Comparison of ENCODE assay signal across 1 cellular context in genomic region chr13:82636119-82636518, GRCh38.
TF ChIP-seq lines count a peak whose summit lies in the region.

No MANE protein-coding gene starts in this region.

TF ChIP-seq in WTC11, 78 proteins besides CTCF, POLR2A, EP300 and RAD21 (continued from another document):
- no peak for TF ChIP-seq E2F4 (CRISPR knock-in tag; IDR thresholded peaks at IDR 0.05; ENCODE audit: borderline replicate concordance, low read depth)
